Comparison of ENCODE assay signal across 1 cellular context in the genomic region with DNA sequence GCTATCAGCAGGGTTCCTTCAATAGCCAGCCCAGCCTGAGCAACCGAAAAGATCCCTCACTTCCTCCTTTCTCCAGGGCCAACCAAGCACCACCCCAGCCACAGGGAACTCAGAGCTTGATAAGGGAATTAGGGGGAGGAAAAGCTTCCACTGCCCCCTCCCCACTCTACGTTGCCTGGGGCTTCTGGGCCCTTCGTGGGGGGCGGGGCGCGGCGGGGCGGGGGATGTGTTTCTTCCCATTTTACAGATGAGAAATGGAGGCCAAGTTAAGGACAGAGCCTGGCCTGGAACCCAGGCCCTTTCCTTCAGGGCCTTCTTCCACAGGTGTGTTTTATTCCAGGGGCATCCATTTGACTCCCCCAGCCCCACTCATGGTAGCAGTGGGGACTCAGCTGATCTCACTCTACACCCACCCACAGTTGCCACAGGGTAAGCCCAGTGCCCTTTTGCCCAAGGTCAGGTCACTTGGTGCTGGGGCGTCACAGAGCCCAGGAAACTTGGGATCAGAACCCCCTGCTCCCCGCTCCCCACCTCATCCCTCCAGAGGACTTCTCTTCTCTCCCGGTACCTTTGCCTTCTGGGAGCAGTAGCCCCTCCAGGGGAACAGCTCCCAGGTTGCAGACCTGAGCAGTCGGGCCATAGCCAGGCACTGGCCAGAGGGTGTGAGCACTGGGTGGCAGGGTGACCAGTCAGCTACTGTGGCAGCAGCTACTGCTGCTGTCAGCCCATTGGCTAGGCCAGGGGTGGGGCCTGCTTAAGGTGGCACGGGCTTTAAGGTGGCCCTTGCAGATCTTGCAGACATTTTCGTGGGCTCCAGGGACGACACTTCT.
TF ChIP-seq lines count a peak whose summit lies in the region.

Gene LDHD, minus strand, starts transcription at position 700 of the 830 bp plus-strand sequence. Its CDS starts 60 bp downstream, at position 640.

TF ChIP-seq in HepG2, 621 proteins besides CTCF, POLR2A, EP300 and RAD21 (continued from another document and continues in another):
- TF ChIP-seq PBX3 (CRISPR knock-in tag; IDR thresholded peaks at IDR 0.05; ENCODE audit: borderline replicate concordance) = no peak
- no peak for TF ChIP-seq ZNF570 (CRISPR knock-in tag; IDR thresholded peaks at IDR 0.05; ENCODE audit: borderline replicate concordance)
- TF ChIP-seq YY1 (IDR thresholded peaks at IDR 0.05; ENCODE audit: insufficient read depth, insufficient replicate concordance, low read depth, low read length) = peak; percentile 38
- no peak for TF ChIP-seq TFE3 (CRISPR knock-in tag; IDR thresholded peaks at IDR 0.05)
- no peak; the same call in 1 of the 2 replicates for TF ChIP-seq HES4 (CRISPR knock-in tag; IDR thresholded peaks at IDR 0.05; ENCODE audit: borderline replicate concordance)
- TF ChIP-seq SMARCC2 (IDR thresholded peaks at IDR 0.05) = no peak
- TF ChIP-seq, protein P1, sequence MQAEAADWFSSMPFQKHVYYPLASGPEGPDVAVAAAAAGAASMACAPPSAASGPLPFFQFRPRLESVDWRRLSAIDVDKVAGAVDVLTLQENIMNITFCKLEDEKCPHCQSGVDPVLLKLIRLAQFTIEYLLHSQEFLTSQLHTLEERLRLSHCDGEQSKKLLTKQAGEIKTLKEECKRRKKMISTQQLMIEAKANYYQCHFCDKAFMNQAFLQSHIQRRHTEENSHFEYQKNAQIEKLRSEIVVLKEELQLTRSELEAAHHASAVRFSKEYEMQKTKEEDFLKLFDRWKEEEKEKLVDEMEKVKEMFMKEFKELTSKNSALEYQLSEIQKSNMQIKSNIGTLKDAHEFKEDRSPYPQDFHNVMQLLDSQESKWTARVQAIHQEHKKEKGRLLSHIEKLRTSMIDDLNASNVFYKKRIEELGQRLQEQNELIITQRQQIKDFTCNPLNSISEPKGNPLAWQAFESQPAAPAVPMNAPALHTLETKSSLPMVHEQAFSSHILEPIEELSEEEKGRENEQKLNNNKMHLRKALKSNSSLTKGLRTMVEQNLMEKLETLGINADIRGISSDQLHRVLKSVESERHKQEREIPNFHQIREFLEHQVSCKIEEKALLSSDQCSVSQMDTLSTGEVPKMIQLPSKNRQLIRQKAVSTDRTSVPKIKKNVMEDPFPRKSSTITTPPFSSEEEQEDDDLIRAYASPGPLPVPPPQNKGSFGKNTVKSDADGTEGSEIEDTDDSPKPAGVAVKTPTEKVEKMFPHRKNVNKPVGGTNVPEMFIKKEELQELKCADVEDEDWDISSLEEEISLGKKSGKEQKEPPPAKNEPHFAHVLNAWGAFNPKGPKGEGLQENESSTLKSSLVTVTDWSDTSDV (CRISPR knock-in tag; IDR thresholded peaks at IDR 0.05) = no peak
- no peak for TF ChIP-seq FLYWCH1 (CRISPR knock-in tag; IDR thresholded peaks at IDR 0.05)
- TF ChIP-seq NFAT5 (CRISPR knock-in tag; IDR thresholded peaks at IDR 0.05) = peak; percentile 64; the same call in 1 of the 2 replicates
- TF ChIP-seq TP53 (CRISPR knock-in tag; conservative IDR thresholded peaks at IDR 0.05) = 0 out of 2 replicates have a peak, but pooled peaks have one; percentile 37
- no peak for TF ChIP-seq ZC3H13 (CRISPR knock-in tag; IDR thresholded peaks at IDR 0.05)
- 0 out of 2 replicates have a peak, but pooled peaks have one; percentile 73 for TF ChIP-seq ZNF619 (CRISPR knock-in tag; IDR thresholded peaks at IDR 0.05)
- no peak for TF ChIP-seq ZNF557 (CRISPR knock-in tag; IDR thresholded peaks at IDR 0.05)
- TF ChIP-seq FOXM1 (CRISPR knock-in tag; IDR thresholded peaks at IDR 0.05) = no peak
- TF ChIP-seq TEAD3 (CRISPR knock-in tag; optimal IDR thresholded peaks at IDR 0.05; ENCODE audit: borderline replicate concordance) = peak; percentile 6
- no peak for TF ChIP-seq ZNF775 (CRISPR knock-in tag; IDR thresholded peaks at IDR 0.05; ENCODE audit: borderline replicate concordance)
- TF ChIP-seq ZNF644 (CRISPR knock-in tag; IDR thresholded peaks at IDR 0.05; ENCODE audit: low read depth) = peak; percentile 59; the same call in 1 of the 2 replicates
- peak; percentile 43; the same call in 1 of the 2 replicates for TF ChIP-seq HMG20B (CRISPR knock-in tag; conservative IDR thresholded peaks at IDR 0.05)
- peak; percentile 67 for TF ChIP-seq GATAD2A (CRISPR knock-in tag; IDR thresholded peaks at IDR 0.05)
- TF ChIP-seq REST (IDR thresholded peaks at IDR 0.05; ENCODE audit: borderline replicate concordance in 1 of 2, low read depth in 1 of 2, low read length in 2 of 2) = peak in 1 of 2 experiments; percentile 55; a peak in 1 of 4 replicates
- no peak for TF ChIP-seq MXD1 (CRISPR knock-in tag; IDR thresholded peaks at IDR 0.05)
- TF ChIP-seq ZNF607 (CRISPR knock-in tag; IDR thresholded peaks at IDR 0.05; ENCODE audit: borderline replicate concordance) = no peak
- TF ChIP-seq CREB3 (CRISPR knock-in tag; IDR thresholded peaks at IDR 0.05) = 0 out of 2 replicates have a peak, but pooled peaks have one; percentile 32
- TF ChIP-seq MEIS1 (CRISPR knock-in tag; IDR thresholded peaks at IDR 0.05; ENCODE audit: borderline replicate concordance) = no peak; the same call in 1 of the 2 replicates
- TF ChIP-seq ISX (CRISPR knock-in tag; conservative IDR thresholded peaks at IDR 0.05) = no peak
- peak; percentile 98 for TF ChIP-seq HNRNPL (IDR thresholded peaks at IDR 0.05; ENCODE audit: low read depth, low read length)
- peak; percentile 51 for TF ChIP-seq ZNF230 (CRISPR knock-in tag; IDR thresholded peaks at IDR 0.05)
- TF ChIP-seq TGIF2 (CRISPR knock-in tag; IDR thresholded peaks at IDR 0.05) = peak; percentile 60
- TF ChIP-seq ZNF276 (CRISPR knock-in tag; IDR thresholded peaks at IDR 0.05; ENCODE audit: low read depth) = peak; percentile 100
- TF ChIP-seq NR2C2 (CRISPR knock-in tag; IDR thresholded peaks at IDR 0.05; ENCODE audit: borderline replicate concordance) = no peak
- TF ChIP-seq, protein P2, sequence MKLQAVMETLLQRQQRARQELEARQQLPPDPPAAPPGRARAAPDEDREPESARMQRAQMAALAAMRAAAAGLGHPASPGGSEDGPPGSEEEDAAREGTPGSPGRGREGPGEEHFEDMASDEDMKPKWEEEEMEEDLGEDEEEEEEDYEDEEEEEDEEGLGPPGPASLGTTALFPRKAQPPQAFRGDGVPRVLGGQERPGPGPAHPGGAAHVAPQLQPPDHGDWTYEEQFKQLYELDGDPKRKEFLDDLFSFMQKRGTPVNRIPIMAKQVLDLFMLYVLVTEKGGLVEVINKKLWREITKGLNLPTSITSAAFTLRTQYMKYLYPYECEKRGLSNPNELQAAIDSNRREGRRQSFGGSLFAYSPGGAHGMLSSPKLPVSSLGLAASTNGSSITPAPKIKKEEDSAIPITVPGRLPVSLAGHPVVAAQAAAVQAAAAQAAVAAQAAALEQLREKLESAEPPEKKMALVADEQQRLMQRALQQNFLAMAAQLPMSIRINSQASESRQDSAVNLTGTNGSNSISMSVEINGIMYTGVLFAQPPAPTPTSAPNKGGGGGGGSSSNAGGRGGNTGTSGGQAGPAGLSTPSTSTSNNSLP (IDR thresholded peaks at IDR 0.05; ENCODE audit: low read depth, low read length) = no peak
- TF ChIP-seq RFXANK (CRISPR knock-in tag; IDR thresholded peaks at IDR 0.05) = peak; percentile 85
- peak; percentile 99 for TF ChIP-seq U2AF2 (IDR thresholded peaks at IDR 0.05; ENCODE audit: low read depth, low read length)
